22 cellular contexts compared by ENCODE assay signal in the genomic region with DNA sequence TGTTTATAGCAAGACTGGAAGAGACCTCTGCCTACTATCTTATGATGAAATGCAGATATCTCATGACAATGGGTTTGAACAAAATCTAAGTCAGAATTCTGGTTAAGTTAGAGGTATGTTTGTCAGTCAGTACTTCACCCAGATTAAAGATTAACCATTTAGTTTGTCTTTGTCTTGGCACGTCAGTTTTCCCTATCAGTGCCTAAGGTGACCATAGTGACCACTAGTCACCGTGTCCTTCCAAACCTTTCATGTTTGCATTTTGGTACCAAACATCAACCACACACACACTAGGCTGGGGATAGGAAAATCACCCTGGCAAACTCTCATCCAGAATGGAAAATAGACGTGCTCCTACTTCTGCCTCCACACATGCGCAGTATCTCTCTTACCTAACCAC.
"Had no signal": no experiment of that assay in that cellular context is flagged by ENCODE, and none has a peak within 500 bp of the region (broad histone marks: within the 10 kb centered on the region; RNA-seq: fewer than 3 reads in every experiment).

No MANE protein-coding gene starts in this region.

- H3K9me3 ChIP-seq: MG63 had no signal

- H3K27me3 ChIP-seq: MG63 had no signal

- ATAC-seq: activated CD8-positive, alpha-beta memory T cell treated with anti-CD3 and anti-CD28 coated beads, Interleukin-2, amount 10 ng/mL, durations not matched to agents 7 days and 5 days; PC-3 had no signal

- H3K4me3 ChIP-seq: MG63 had no signal

- FAIRE-seq: bronchial epithelial cell had no signal

- DNase-seq: activated B cell treated with CpG ODN at 0.5 μM for 24 hours; activated CD4-positive, alpha-beta T cell treated with anti-CD3 and anti-CD28 coated beads for 1 hour; activated CD4-positive, alpha-beta T cell treated with anti-CD3 and anti-CD28 coated beads, Interleukin-2, amount 10 ng/mL, durations not matched to agents 24 days and 14 days; activated CD4-positive, alpha-beta T cell treated with anti-CD3 and anti-CD28 coated beads, Interleukin-2, amount 50 U/mL, for 48 hours; activated CD8-positive, alpha-beta memory T cell treated with anti-CD3 and anti-CD28 coated beads, Interleukin-2, amount 10 ng/mL, durations not matched to agents 7 days and 5 days; activated effector memory CD4-positive, alpha-beta T cell treated with Interleukin-2 at 50 U/mL for 16 hours; activated naive CD4-positive, alpha-beta T cell; activated T-cell treated with anti-CD3 and anti-CD28 coated beads, Interleukin-2, amount 50 U/mL, for 24 hours; aorta; central memory CD4-positive, alpha-beta T cell; MG63; MV-4-11; NCI-H1105; NCI-H1436; NCI-H187; NCI-H2081 treated with DMSO at 0.1 percent for 48 hours; NCI-H446; NCI-H524; PC-3; SHP77 treated with DMSO at 0.1 percent for 48 hours; T-helper 9 cell had no signal
